Comparison of ENCODE assay signal across 1 cellular context in the genomic region with DNA sequence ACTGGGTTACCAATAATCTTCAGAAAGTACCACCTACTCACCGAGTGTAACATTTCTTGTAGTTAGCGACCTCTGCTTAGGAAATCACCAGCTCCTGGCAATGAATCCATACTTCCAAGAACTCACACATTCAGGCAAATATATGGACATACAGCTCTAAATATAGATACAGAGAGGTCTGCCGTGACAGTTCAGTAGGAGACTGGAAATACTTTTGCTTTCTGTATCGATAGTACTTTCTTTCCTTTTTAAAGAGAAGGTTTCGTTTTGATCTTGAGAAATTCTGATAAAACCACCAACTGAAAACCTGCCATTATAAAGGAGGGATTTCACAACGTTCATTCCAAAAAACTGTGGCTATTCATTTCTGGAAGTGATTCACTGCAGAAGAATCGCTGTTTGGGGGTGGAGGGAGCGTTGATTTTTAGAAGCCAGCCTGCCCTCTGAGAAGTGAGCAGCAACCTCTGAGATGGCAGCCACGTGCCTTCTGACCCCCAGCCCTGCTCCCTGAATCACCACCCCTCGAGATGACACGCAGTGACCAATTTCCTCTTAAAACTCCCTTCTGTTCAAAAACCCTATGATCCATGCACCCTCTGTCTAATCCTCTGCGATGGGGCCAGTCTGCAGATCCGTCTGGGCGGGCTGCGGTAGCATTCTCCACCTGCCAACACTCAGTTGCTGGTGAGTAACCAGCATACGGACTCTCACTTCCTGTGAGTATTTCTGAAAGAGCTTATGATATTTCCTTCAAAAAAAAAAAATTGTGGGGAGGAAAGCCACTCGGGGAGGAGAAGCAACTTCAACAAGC.
TF ChIP-seq lines count a peak whose summit lies in the region.

No MANE protein-coding gene starts in this region.

TF ChIP-seq in GM12878, 131 proteins besides CTCF, POLR2A, EP300 and RAD21 (continued from another document and continues in another):
- TF ChIP-seq, protein P1, sequence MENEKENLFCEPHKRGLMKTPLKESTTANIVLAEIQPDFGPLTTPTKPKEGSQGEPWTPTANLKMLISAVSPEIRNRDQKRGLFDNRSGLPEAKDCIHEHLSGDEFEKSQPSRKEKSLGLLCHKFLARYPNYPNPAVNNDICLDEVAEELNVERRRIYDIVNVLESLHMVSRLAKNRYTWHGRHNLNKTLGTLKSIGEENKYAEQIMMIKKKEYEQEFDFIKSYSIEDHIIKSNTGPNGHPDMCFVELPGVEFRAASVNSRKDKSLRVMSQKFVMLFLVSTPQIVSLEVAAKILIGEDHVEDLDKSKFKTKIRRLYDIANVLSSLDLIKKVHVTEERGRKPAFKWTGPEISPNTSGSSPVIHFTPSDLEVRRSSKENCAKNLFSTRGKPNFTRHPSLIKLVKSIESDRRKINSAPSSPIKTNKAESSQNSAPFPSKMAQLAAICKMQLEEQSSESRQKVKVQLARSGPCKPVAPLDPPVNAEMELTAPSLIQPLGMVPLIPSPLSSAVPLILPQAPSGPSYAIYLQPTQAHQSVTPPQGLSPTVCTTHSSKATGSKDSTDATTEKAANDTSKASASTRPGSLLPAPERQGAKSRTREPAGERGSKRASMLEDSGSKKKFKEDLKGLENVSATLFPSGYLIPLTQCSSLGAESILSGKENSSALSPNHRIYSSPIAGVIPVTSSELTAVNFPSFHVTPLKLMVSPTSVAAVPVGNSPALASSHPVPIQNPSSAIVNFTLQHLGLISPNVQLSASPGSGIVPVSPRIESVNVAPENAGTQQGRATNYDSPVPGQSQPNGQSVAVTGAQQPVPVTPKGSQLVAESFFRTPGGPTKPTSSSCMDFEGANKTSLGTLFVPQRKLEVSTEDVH (IDR thresholded peaks at IDR 0.05; ENCODE audit: low read depth, partially characterized antibody): no peak
- TF ChIP-seq, protein P2, sequence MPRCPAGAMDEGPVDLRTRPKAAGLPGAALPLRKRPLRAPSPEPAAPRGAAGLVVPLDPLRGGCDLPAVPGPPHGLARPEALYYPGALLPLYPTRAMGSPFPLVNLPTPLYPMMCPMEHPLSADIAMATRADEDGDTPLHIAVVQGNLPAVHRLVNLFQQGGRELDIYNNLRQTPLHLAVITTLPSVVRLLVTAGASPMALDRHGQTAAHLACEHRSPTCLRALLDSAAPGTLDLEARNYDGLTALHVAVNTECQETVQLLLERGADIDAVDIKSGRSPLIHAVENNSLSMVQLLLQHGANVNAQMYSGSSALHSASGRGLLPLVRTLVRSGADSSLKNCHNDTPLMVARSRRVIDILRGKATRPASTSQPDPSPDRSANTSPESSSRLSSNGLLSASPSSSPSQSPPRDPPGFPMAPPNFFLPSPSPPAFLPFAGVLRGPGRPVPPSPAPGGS (IDR thresholded peaks at IDR 0.05; ENCODE audit: borderline replicate concordance, insufficient read depth, low read depth, low read length, poor library complexity, severe bottlenecking): peak; percentile 28
- TF ChIP-seq, protein P3, sequence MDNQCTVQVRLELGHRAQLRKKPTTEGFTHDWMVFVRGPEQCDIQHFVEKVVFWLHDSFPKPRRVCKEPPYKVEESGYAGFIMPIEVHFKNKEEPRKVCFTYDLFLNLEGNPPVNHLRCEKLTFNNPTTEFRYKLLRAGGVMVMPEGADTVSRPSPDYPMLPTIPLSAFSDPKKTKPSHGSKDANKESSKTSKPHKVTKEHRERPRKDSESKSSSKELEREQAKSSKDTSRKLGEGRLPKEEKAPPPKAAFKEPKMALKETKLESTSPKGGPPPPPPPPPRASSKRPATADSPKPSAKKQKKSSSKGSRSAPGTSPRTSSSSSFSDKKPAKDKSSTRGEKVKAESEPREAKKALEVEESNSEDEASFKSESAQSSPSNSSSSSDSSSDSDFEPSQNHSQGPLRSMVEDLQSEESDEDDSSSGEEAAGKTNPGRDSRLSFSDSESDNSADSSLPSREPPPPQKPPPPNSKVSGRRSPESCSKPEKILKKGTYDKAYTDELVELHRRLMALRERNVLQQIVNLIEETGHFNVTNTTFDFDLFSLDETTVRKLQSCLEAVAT (IDR thresholded peaks at IDR 0.05): peak; percentile 82; the same call in 1 of the 2 replicates
- TF ChIP-seq CEBPB (IDR thresholded peaks at IDR 0.05; ENCODE audit: borderline replicate concordance in 1 of 2, low read depth in 2 of 2, low read length in 2 of 2) (peak; percentile 9 to 20; a peak in 1 of 4 replicates), CBX3 (IDR thresholded peaks at IDR 0.05; ENCODE audit: borderline replicate concordance, low read depth) (no peak), SREBF1 (IDR thresholded peaks at IDR 0.05; ENCODE audit: low read length) (no peak), RB1 (IDR thresholded peaks at IDR 0.05; ENCODE audit: borderline replicate concordance) (no peak), GATAD2B (conservative IDR thresholded peaks at IDR 0.05; ENCODE audit: low read depth) (no peak; the same call in 1 of the 2 replicates), SMC3 (IDR thresholded peaks at IDR 0.05; ENCODE audit: borderline replicate concordance, low read length) (no peak), IKZF1 (conservative IDR thresholded peaks at IDR 0.05) (peak; percentile 81), JUND (IDR thresholded peaks at IDR 0.05; ENCODE audit: low read depth, low read length) (no peak), BHLHE40 (IDR thresholded peaks at IDR 0.05; ENCODE audit: borderline replicate concordance in 1 of 2, low read depth in 2 of 2, low read length in 1 of 2) (peak; percentile 67 to 84), POLR2AphosphoS2 (IDR thresholded peaks at IDR 0.05; ENCODE audit: low read depth, low read length) (no peak), SUZ12 (IDR thresholded peaks at IDR 0.05; ENCODE audit: unreplicated experiment) (no peak), FOS (IDR thresholded peaks at IDR 0.05; ENCODE audit: borderline replicate concordance, extremely low read depth, insufficient read length) (no peak), IRF4 (IDR thresholded peaks at IDR 0.05; ENCODE audit: low read depth, low read length) (peak; percentile 39; the same call in 1 of the 2 replicates), KLF5 (IDR thresholded peaks at IDR 0.05; ENCODE audit: partially characterized antibody) (no peak), MEF2B (IDR thresholded peaks at IDR 0.05; ENCODE audit: partially characterized antibody, poor library complexity, severe bottlenecking) (peak; percentile 14), LARP7 (IDR thresholded peaks at IDR 0.05) (no peak; the same call in 1 of the 2 replicates), SIN3A (IDR thresholded peaks at IDR 0.05; ENCODE audit: low read depth, low read length) (no peak), MTA2 (IDR thresholded peaks at IDR 0.05; ENCODE audit: low read depth) (peak; percentile 68; the same call in 1 of the 2 replicates)
- TF ChIP-seq, protein P4, sequence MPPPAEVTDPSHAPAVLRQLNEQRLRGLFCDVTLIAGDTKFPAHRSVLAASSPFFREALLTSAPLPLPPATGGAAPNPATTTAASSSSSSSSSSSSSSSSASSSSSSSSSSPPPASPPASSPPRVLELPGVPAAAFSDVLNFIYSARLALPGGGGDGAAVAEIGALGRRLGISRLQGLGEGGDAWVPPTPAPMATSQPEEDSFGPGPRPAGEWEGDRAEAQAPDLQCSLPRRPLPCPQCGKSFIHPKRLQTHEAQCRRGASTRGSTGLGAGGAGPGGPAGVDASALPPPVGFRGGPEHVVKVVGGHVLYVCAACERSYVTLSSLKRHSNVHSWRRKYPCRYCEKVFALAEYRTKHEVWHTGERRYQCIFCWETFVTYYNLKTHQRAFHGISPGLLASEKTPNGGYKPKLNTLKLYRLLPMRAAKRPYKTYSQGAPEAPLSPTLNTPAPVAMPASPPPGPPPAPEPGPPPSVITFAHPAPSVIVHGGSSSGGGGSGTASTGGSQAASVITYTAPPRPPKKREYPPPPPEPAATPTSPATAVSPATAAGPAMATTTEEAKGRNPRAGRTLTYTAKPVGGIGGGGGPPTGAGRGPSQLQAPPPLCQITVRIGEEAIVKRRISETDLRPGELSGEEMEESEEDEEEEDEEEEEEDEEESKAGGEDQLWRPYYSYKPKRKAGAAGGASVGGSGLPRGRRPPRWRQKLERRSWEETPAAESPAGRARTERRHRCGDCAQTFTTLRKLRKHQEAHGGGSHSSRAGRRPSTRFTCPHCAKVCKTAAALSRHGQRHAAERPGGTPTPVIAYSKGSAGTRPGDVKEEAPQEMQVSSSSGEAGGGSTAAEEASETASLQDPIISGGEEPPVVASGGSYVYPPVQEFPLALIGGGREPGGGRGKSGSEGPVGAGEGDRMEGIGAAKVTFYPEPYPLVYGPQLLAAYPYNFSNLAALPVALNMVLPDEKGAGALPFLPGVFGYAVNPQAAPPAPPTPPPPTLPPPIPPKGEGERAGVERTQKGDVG (CRISPR knock-in tag; IDR thresholded peaks at IDR 0.05): no peak
- TF ChIP-seq, protein P5, sequence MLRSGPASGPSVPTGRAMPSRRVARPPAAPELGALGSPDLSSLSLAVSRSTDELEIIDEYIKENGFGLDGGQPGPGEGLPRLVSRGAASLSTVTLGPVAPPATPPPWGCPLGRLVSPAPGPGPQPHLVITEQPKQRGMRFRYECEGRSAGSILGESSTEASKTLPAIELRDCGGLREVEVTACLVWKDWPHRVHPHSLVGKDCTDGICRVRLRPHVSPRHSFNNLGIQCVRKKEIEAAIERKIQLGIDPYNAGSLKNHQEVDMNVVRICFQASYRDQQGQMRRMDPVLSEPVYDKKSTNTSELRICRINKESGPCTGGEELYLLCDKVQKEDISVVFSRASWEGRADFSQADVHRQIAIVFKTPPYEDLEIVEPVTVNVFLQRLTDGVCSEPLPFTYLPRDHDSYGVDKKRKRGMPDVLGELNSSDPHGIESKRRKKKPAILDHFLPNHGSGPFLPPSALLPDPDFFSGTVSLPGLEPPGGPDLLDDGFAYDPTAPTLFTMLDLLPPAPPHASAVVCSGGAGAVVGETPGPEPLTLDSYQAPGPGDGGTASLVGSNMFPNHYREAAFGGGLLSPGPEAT (IDR thresholded peaks at IDR 0.05; ENCODE audit: low read depth): peak; percentile 76; the same call in 1 of the 2 replicates
- TF ChIP-seq, protein P6, sequence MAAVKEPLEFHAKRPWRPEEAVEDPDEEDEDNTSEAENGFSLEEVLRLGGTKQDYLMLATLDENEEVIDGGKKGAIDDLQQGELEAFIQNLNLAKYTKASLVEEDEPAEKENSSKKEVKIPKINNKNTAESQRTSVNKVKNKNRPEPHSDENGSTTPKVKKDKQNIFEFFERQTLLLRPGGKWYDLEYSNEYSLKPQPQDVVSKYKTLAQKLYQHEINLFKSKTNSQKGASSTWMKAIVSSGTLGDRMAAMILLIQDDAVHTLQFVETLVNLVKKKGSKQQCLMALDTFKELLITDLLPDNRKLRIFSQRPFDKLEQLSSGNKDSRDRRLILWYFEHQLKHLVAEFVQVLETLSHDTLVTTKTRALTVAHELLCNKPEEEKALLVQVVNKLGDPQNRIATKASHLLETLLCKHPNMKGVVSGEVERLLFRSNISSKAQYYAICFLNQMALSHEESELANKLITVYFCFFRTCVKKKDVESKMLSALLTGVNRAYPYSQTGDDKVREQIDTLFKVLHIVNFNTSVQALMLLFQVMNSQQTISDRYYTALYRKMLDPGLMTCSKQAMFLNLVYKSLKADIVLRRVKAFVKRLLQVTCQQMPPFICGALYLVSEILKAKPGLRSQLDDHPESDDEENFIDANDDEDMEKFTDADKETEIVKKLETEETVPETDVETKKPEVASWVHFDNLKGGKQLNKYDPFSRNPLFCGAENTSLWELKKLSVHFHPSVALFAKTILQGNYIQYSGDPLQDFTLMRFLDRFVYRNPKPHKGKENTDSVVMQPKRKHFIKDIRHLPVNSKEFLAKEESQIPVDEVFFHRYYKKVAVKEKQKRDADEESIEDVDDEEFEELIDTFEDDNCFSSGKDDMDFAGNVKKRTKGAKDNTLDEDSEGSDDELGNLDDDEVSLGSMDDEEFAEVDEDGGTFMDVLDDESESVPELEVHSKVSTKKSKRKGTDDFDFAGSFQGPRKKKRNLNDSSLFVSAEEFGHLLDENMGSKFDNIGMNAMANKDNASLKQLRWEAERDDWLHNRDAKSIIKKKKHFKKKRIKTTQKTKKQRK (IDR thresholded peaks at IDR 0.05; ENCODE audit: low read depth, low read length): no peak; the same call in 1 of the 2 replicates
- TF ChIP-seq, protein P7, sequence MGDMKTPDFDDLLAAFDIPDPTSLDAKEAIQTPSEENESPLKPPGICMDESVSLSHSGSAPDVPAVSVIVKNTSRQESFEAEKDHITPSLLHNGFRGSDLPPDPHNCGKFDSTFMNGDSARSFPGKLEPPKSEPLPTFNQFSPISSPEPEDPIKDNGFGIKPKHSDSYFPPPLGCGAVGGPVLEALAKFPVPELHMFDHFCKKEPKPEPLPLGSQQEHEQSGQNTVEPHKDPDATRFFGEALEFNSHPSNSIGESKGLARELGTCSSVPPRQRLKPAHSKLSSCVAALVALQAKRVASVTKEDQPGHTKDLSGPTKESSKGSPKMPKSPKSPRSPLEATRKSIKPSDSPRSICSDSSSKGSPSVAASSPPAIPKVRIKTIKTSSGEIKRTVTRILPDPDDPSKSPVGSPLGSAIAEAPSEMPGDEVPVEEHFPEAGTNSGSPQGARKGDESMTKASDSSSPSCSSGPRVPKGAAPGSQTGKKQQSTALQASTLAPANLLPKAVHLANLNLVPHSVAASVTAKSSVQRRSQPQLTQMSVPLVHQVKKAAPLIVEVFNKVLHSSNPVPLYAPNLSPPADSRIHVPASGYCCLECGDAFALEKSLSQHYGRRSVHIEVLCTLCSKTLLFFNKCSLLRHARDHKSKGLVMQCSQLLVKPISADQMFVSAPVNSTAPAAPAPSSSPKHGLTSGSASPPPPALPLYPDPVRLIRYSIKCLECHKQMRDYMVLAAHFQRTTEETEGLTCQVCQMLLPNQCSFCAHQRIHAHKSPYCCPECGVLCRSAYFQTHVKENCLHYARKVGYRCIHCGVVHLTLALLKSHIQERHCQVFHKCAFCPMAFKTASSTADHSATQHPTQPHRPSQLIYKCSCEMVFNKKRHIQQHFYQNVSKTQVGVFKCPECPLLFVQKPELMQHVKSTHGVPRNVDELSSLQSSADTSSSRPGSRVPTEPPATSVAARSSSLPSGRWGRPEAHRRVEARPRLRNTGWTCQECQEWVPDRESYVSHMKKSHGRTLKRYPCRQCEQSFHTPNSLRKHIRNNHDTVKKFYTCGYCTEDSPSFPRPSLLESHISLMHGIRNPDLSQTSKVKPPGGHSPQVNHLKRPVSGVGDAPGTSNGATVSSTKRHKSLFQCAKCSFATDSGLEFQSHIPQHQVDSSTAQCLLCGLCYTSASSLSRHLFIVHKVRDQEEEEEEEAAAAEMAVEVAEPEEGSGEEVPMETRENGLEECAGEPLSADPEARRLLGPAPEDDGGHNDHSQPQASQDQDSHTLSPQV (IDR thresholded peaks at IDR 0.05): 0 out of 2 replicates have a peak, but pooled peaks have one; percentile 3
- TF ChIP-seq, protein P8, sequence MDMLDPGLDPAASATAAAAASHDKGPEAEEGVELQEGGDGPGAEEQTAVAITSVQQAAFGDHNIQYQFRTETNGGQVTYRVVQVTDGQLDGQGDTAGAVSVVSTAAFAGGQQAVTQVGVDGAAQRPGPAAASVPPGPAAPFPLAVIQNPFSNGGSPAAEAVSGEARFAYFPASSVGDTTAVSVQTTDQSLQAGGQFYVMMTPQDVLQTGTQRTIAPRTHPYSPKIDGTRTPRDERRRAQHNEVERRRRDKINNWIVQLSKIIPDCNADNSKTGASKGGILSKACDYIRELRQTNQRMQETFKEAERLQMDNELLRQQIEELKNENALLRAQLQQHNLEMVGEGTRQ (IDR thresholded peaks at IDR 0.05; ENCODE audit: borderline replicate concordance, low read depth, low read length): no peak; the same call in 1 of the 2 replicates
- TF ChIP-seq, protein P9, sequence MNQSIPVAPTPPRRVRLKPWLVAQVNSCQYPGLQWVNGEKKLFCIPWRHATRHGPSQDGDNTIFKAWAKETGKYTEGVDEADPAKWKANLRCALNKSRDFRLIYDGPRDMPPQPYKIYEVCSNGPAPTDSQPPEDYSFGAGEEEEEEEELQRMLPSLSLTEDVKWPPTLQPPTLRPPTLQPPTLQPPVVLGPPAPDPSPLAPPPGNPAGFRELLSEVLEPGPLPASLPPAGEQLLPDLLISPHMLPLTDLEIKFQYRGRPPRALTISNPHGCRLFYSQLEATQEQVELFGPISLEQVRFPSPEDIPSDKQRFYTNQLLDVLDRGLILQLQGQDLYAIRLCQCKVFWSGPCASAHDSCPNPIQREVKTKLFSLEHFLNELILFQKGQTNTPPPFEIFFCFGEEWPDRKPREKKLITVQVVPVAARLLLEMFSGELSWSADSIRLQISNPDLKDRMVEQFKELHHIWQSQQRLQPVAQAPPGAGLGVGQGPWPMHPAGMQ (IDR thresholded peaks at IDR 0.05; ENCODE audit: borderline replicate concordance): no peak
